ENCODE assay signal across 11 cellular contexts in the genomic region with DNA sequence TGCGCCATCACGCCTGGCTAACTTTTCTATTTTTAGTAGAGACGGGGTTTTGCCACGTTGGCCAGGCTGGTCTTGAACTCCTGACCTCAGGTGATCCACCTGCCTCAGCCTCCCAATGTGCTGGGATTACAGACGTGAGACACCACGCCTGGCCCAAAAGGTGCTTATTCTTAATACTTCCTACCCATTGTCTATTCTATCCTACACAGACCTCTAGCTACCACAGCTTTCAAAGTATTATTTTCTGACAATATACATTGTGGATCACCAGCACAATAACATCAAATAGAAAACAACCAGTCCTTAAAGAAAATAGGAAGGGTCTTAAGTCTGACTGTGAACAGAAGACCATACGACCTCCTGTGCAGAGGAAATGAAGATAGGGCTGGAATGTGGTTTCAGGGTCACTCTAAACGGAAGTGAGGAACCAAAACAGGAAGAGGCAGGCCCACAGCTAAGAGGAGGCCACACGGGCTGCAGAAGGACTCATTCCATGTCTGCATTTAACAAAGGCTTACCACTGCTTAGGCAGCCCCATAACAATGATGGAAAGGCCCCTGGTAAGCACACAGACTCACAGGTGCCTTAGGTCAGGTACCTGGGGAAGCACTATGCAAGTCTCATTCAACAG.
A peak's percentile ranks its signal among the peaks of the same experiment; 100 is the strongest.
DNase-seq lines count a peak whose midpoint lies in the region; ATAC-seq, FAIRE-seq and TF ChIP-seq lines count a peak whose summit lies in the region.
"Had no signal": no experiment of that assay in that cellular context is flagged by ENCODE, and none has a peak within 500 bp of the region (broad histone marks: within the 10 kb centered on the region; RNA-seq: fewer than 3 reads in every experiment).

No MANE protein-coding gene starts in this region.

- no peak for TF ChIP-seq CTCF in GM12878 (IDR thresholded peaks at IDR 0.05 in 2 of 3, conservative IDR thresholded peaks at IDR 0.05 in 1 of 3; ENCODE audit: control insufficient read depth in 2 of 3, extremely low read depth in 1 of 3, insufficient read depth in 1 of 3, low read depth in 3 of 3, low read length in 3 of 3)

- peak overlapping the region; percentile 73 for H3K4me3 Mint-ChIP-seq in activated CD4-positive, alpha-beta T cell treated with anti-CD3 and anti-CD28 coated beads, Interleukin-2, amount 10 ng/mL, durations not matched to agents 24 days and 14 days

- H3K27ac ChIP-seq in KOPT-K1 (ENCODE audit: low read depth, low read length, poor library complexity, severe bottlenecking) (peak overlapping the region; percentile 27), GM12878 (ENCODE audit: control insufficient read depth, insufficient read depth) (no peak overlapping the region; the same call in 1 of the 2 replicates), small intestine (ENCODE audit: low read depth in 1 of 2, low read length in 1 of 2) (peak overlapping the region in 1 of 2 donors; percentile 31)
- H3K27ac ChIP-seq: A549, testis had no signal

- in situ Hi-C loops in GM12878 (cut with MboI) = no loop called here

- no peaks in the 10 kb centered on the region; the same call in 1 of the 2 replicates for H3K79me2 ChIP-seq in GM12878 (ENCODE audit: control insufficient read depth, insufficient read depth, low read length)

- no peak overlapping the region for H3K9ac ChIP-seq in GM12878 (ENCODE audit: control insufficient read depth, insufficient read depth, low read length)

- H3K36me3 Mint-ChIP-seq in activated CD4-positive, alpha-beta T cell treated with anti-CD3 and anti-CD28 coated beads, Interleukin-2, amount 10 ng/mL, durations not matched to agents 24 days and 14 days (ENCODE audit: low read depth) = peaks cover 13% of the 10 kb centered on the region

- H3K4me3 ChIP-seq in GM12878 (no peak overlapping the region), small intestine (ENCODE audit: low read depth in 1 of 2, low read length in 2 of 2) (no peak overlapping the region)
- H3K4me3 ChIP-seq: A549, testis had no signal

- H3K27me3 Mint-ChIP-seq in activated CD4-positive, alpha-beta T cell treated with anti-CD3 and anti-CD28 coated beads, Interleukin-2, amount 10 ng/mL, durations not matched to agents 24 days and 14 days = no peaks in the 10 kb centered on the region

- no TSS peak for BruUV-seq in GM12878 (replicated peaks; lab: Mats Ljungman, UMichigan)

- H3K27me3 ChIP-seq in GM12878 (replicated peaks in 1 of 2; ENCODE audit: control insufficient read depth in 2 of 2, insufficient read depth in 2 of 2, low read length in 1 of 2) (no peaks in the 10 kb centered on the region), small intestine (ENCODE audit: control insufficient read depth in 2 of 2, insufficient read depth in 2 of 2, low read length in 2 of 2) (no peaks in the 10 kb centered on the region)
- H3K27me3 ChIP-seq: testis had no signal

- WGBS in GM12878 (ENCODE audit: insufficient coverage, insufficient replicate concordance, low lambda C conversion rate, missing lambda C conversion rate) = 39% methylated on average over 9 of the region's 9 CpGs
- WGBS in small intestine, 3 donors = 67 to 73% (median 70%) methylated on average over 9 of the region's 9 CpGs

- no peaks in the 10 kb centered on the region for H4K20me1 ChIP-seq in GM12878 (ENCODE audit: control insufficient read depth, insufficient read depth)

- peak; percentile 84 for ATAC-seq in GM12878
- ATAC-seq: A549 had no signal

- peak overlapping the region; percentile 85 for H3K27ac Mint-ChIP-seq in activated CD4-positive, alpha-beta T cell treated with anti-CD3 and anti-CD28 coated beads, Interleukin-2, amount 10 ng/mL, durations not matched to agents 24 days and 14 days

- H3K4me1 ChIP-seq in GM12878 (ENCODE audit: control insufficient read depth, insufficient read depth, low read length) (peaks cover 22% of the 10 kb centered on the region; the same call in 1 of the 2 replicates), small intestine (ENCODE audit: control insufficient read depth in 2 of 2, insufficient read depth in 1 of 2, low read depth in 1 of 2, low read length in 1 of 2) (no peaks in the 10 kb centered on the region)
- H3K4me1 ChIP-seq: A549, testis had no signal

- DNase-seq in activated CD4-positive, alpha-beta T cell treated with anti-CD3 and anti-CD28 coated beads, Interleukin-2, amount 10 ng/mL, durations not matched to agents 24 days and 14 days = peak; percentile 73
- no peak for DNase-seq in activated CD4-positive, alpha-beta T cell treated with anti-CD3 and anti-CD28 coated beads for 4 hours
- no peak for DNase-seq in GM12878 (ENCODE audit: low read depth, low spot score)
- peak; percentile 28 for DNase-seq in stimulated activated CD8-positive, alpha-beta memory T cell treated with anti-CD3 and anti-CD28 coated beads, Interleukin-4, amount 100 ng/mL, for 48 hours
- no peak for DNase-seq in amniotic stem cell (lab: John Stamatoyannopoulos, UW)
- DNase-seq in small intestine = no peak
- no peak for DNase-seq in NCI-H146 treated with DMSO at 0.1 percent for 48 hours (lab: John Stamatoyannopoulos, UW; ENCODE audit: unreplicated experiment)
- DNase-seq: NCI-H1694 treated with DMSO at 0.1 percent for 48 hours, testis had no signal

- intact Hi-C loops in activated CD4-positive, alpha-beta T cell treated with anti-CD3 and anti-CD28 coated beads, Interleukin-2, amount 10 ng/mL, durations not matched to agents 24 days and 14 days (cut with micrococcal nuclease) = no loop called here
- intact Hi-C loops in GM12878 (cut with micrococcal nuclease; ENCODE audit: unreplicated experiment) = no loop called here

- CTCF ChIA-PET in GM12878 (lab: Yijun Ruan, JAX) = interaction anchor here (0.6 kb wide), 1 partner anchor 126 kb away, joined by 3 read pairs; no protein-coding TSS in a partner anchor

- TF ChIP-seq EP300 in GM12878 (IDR thresholded peaks at IDR 0.05; ENCODE audit: borderline replicate concordance in 1 of 2, control insufficient read depth in 1 of 2, low read depth in 2 of 2, low read length in 2 of 2) = no peak

- POLR2A ChIA-PET in GM12878 (lab: Charles Lee) = no interaction called here

- H3K9me3 ChIP-seq in KOPT-K1 (ENCODE audit: insufficient read depth, low read length, poor library complexity, severe bottlenecking) = no peaks in the 10 kb centered on the region
- H3K9me3 ChIP-seq in GM12878 (replicated peaks; ENCODE audit: control insufficient read depth, insufficient read depth, low read length) = no peaks in the 10 kb centered on the region; the same call in 2 of the 3 replicates
- no peaks in the 10 kb centered on the region for H3K9me3 ChIP-seq in small intestine (ENCODE audit: control insufficient read depth, low read depth)
- H3K9me3 ChIP-seq: A549, testis had no signal

- H3K4me1 Mint-ChIP-seq in activated CD4-positive, alpha-beta T cell treated with anti-CD3 and anti-CD28 coated beads, Interleukin-2, amount 10 ng/mL, durations not matched to agents 24 days and 14 days = peaks cover 27% of the 10 kb centered on the region

- FAIRE-seq in GM12878 (lab: Jason Lieb, UNC) = no peak
- FAIRE-seq in small intestine (lab: Jason Lieb, UNC) = no peak
- FAIRE-seq: A549 had no signal

- H3K36me3 ChIP-seq in KOPT-K1 (ENCODE audit: insufficient read depth, low read length) (no peaks in the 10 kb centered on the region), GM12878 (ENCODE audit: control insufficient read depth in 2 of 2, insufficient read depth in 2 of 2, low read length in 1 of 2) (no peaks in the 10 kb centered on the region), small intestine (ENCODE audit: control insufficient read depth in 2 of 2, insufficient read depth in 2 of 2, low read length in 2 of 2) (no peaks in the 10 kb centered on the region)

- H3K9me3 Mint-ChIP-seq in activated CD4-positive, alpha-beta T cell treated with anti-CD3 and anti-CD28 coated beads, Interleukin-2, amount 10 ng/mL, durations not matched to agents 24 days and 14 days = peaks cover 3% of the 10 kb centered on the region

- no peak overlapping the region for H3K4me2 ChIP-seq in GM12878 (ENCODE audit: control insufficient read depth, insufficient read depth)
- H3K4me2 ChIP-seq: A549 had no signal

- SMC1A ChIA-PET in GM12878 (lab: Charles Lee; ENCODE audit: uncharacterized antibody, unreplicated experiment) = no interaction called here

- TF ChIP-seq POLR2A in GM12878 (IDR thresholded peaks at IDR 0.05; ENCODE audit: low read depth, low read length) = no peak

- no peak for TF ChIP-seq RAD21 in GM12878 (IDR thresholded peaks at IDR 0.05; ENCODE audit: insufficient read depth, low read depth, low read length)

- RAD21 ChIA-PET in GM12878 (lab: Charles Lee; ENCODE audit: unreplicated experiment) = no interaction called here

- peak overlapping the region; percentile 3; the same call in 1 of the 2 replicates for H2AFZ ChIP-seq in GM12878 (ENCODE audit: control insufficient read depth, low read depth, low read length)

TF ChIP-seq in GM12878, 131 proteins besides CTCF, POLR2A, EP300 and RAD21:
- TF ChIP-seq MEF2A (IDR thresholded peaks at IDR 0.05; ENCODE audit: insufficient read depth, low read depth, low read length) (no peak), RUNX3 (IDR thresholded peaks at IDR 0.05; ENCODE audit: low read length) (peak; percentile 69), HDGF (IDR thresholded peaks at IDR 0.05) (no peak), GABPA (IDR thresholded peaks at IDR 0.05; ENCODE audit: low read depth) (peak; percentile 77), MYC (IDR thresholded peaks at IDR 0.05; ENCODE audit: insufficient read depth, insufficient read length, insufficient replicate concordance, low read length, severe bottlenecking) (no peak), ETV6 (conservative IDR thresholded peaks at IDR 0.05 in 1 of 2, IDR thresholded peaks at IDR 0.05 in 1 of 2; ENCODE audit: borderline replicate concordance in 1 of 2, low read depth in 1 of 2) (peak in 1 of 2 experiments; percentile 34; a peak in 1 of 4 replicates), SPI1 (IDR thresholded peaks at IDR 0.05; ENCODE audit: borderline replicate concordance, insufficient read depth, low read depth, low read length) (peak; percentile 66; the same call in 1 of the 2 replicates), NR2F1 (conservative IDR thresholded peaks at IDR 0.05) (0 out of 2 replicates have a peak, but pooled peaks have one; percentile 29)

Comparison
In these comparisons a context has a peak if more than half of its experiments do, and no peak if none do; other contexts are left out.
1. DNase-seq: peak in activated CD4-positive, alpha-beta T cell treated with anti-CD3 and anti-CD28 coated beads, Interleukin-2, amount 10 ng/mL, durations not matched to agents 24 days and 14 days (single experiment) and stimulated activated CD8-positive, alpha-beta memory T cell treated with anti-CD3 and anti-CD28 coated beads, Interleukin-4, amount 100 ng/mL, for 48 hours (single experiment); none in activated CD4-positive, alpha-beta T cell treated with anti-CD3 and anti-CD28 coated beads for 4 hours (0 of 2), GM12878 (single experiment), amniotic stem cell (single experiment), small intestine (single experiment) and NCI-H146 treated with DMSO at 0.1 percent for 48 hours (single experiment).